In the genomic region with DNA sequence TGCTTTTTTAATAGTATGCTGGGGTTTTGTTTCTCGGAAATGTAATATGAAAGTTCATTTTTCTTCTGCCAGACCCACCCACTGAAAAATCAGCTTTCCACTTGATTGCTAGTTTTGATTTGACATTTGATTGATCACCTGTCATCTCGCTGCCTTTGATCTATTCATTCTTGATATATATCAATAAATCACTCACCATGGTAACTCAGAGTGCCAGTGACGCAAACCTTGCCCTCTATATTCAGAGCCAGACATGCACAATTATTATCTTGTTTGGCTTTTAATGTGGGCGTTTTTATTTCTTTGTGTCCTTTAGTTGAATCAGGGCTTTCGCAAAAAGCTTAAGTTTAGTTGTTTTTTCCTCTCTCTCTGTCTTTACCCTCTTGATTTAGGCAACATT, we compare ENCODE assay signal across 8 cellular contexts. TPM values are rescaled to one million over a fixed set of nuclear protein-coding genes. Genes with fewer than 3 reads are reported as not detected.
DNase-seq lines count a peak whose midpoint lies in the region; ATAC-seq and TF ChIP-seq lines count a peak whose summit lies in the region.

No MANE protein-coding gene starts in this region.

- H3K4me2 ChIP-seq in SK-N-SH: no peak overlapping the region

- ATAC-seq in left lobe of liver (no peak), GM19397 (IDR thresholded peaks at IDR 0.05; ENCODE audit: unreplicated experiment) (no peak)

- POLR2A ChIA-PET in SK-N-SH (lab: Yijun Ruan, JAX): interaction anchor here (1.3 kb wide), 1 partner anchor 226 kb away, joined by 6 read pairs; no protein-coding TSS in a partner anchor

- no peaks in the 10 kb centered on the region for H4K20me1 ChIP-seq in SK-N-SH (ENCODE audit: insufficient read depth)

- CTCF ChIA-PET in SK-N-SH (lab: Yijun Ruan, JAX): interaction anchor here (3.9 kb wide), 1 partner anchor 14 kb away, joined by 13 read pairs; no protein-coding TSS in a partner anchor

- H3K9me3 ChIP-seq in BE2C: no peaks in the 10 kb centered on the region
- H3K9me3 ChIP-seq in SK-N-SH: no peaks in the 10 kb centered on the region
- no peaks in the 10 kb centered on the region for H3K9me3 ChIP-seq in prostate gland
- no peaks in the 10 kb centered on the region for H3K9me3 ChIP-seq in Peyer's patch

- H3K36me3 ChIP-seq in BE2C (no peaks in the 10 kb centered on the region), SK-N-SH (replicated peaks in 1 of 2; ENCODE audit: control insufficient read depth in 1 of 2, insufficient read depth in 2 of 2, low read length in 1 of 2) (no peaks in the 10 kb centered on the region), prostate gland (no peaks in the 10 kb centered on the region), Peyer's patch (no peaks in the 10 kb centered on the region)

- no peaks in the 10 kb centered on the region for H3K9me2 ChIP-seq in SK-N-SH

- no peak for TF ChIP-seq RAD21 in SK-N-SH (IDR thresholded peaks at IDR 0.05; ENCODE audit: low read length)

- TF ChIP-seq CTCF in BE2C (IDR thresholded peaks at IDR 0.05; ENCODE audit: low read depth, low read length): no peak
- TF ChIP-seq CTCF in SK-N-SH (IDR thresholded peaks at IDR 0.05): no peak
- no peak for TF ChIP-seq CTCF in coronary artery (IDR thresholded peaks at IDR 0.05)
- TF ChIP-seq CTCF in prostate gland (IDR thresholded peaks at IDR 0.05): no peak
- TF ChIP-seq CTCF in Peyer's patch (IDR thresholded peaks at IDR 0.05): no peak

- TF ChIP-seq EP300 in SK-N-SH (IDR thresholded peaks at IDR 0.05; ENCODE audit: borderline replicate concordance in 1 of 2, low read depth in 1 of 2, low read length in 1 of 2): peak in 1 of 2 experiments; percentile 40; a peak in 1 of 4 replicates

- no peak overlapping the region for H2AFZ ChIP-seq in SK-N-SH (ENCODE audit: low read depth)

- TF ChIP-seq POLR2A in prostate gland (IDR thresholded peaks at IDR 0.05): no peak
- TF ChIP-seq POLR2A in Peyer's patch (IDR thresholded peaks at IDR 0.05): no peak

- DNase-seq in BE2C (peak; percentile 60), SK-N-SH (peak; percentile 42), coronary artery (ENCODE audit: low spot score) (no peak), prostate gland (ENCODE audit: low spot score) (no peak), left lobe of liver (ENCODE audit: low spot score) (no peak), Peyer's patch (no peak)
- DNase-seq in NK-92 treated with Interleukin-12 subunit alpha and Interleukin-12 subunit beta, amount 100 ng/mL, for 24 hours (lab: John Stamatoyannopoulos, UW): no peak

- H3K9ac ChIP-seq in SK-N-SH: no peak overlapping the region

- H3K27ac ChIP-seq in SK-N-SH (ENCODE audit: low read depth in 2 of 2, low read length in 1 of 2) (peak overlapping the region in 1 of 2 experiments; percentile 78; a peak in 1 of 4 replicates), coronary artery (peak overlapping the region; percentile 2 to 60), prostate gland (peak overlapping the region; percentile 43 to 74), Peyer's patch (peak overlapping the region in 1 of 4 donors; percentile 31)

- H3K4me1 ChIP-seq in BE2C: peaks cover 17% of the 10 kb centered on the region
- H3K4me1 ChIP-seq in SK-N-SH (ENCODE audit: control insufficient read depth in 1 of 2, insufficient read depth in 2 of 2, low read depth in 1 of 2, low read length in 1 of 2): peaks cover 0 to 12% of the 10 kb centered on the region in 2 experiments; a peak in 3 of 4 replicates
- H3K4me1 ChIP-seq in prostate gland (replicated peaks): no peaks in the 10 kb centered on the region
- H3K4me1 ChIP-seq in Peyer's patch: peaks cover 0 to 12% (median 0%) of the 10 kb centered on the region in 4 donors

- H3F3A ChIP-seq in SK-N-SH (replicated peaks; ENCODE audit: insufficient read depth): no peaks in the 10 kb centered on the region

- H3K79me2 ChIP-seq in SK-N-SH (ENCODE audit: insufficient read depth): no peaks in the 10 kb centered on the region

- WGBS in SK-N-SH (ENCODE audit: low lambda C conversion rate): 34% methylated on average over 5 of the region's 5 CpGs
- 21% methylated on average over 5 of the region's 5 CpGs for WGBS in prostate gland

- H3K27me3 ChIP-seq in BE2C (no peaks in the 10 kb centered on the region), SK-N-SH (ENCODE audit: insufficient read depth) (peaks cover 11% of the 10 kb centered on the region; the same call in 1 of the 2 replicates), prostate gland (replicated peaks; ENCODE audit: insufficient read depth) (no peaks in the 10 kb centered on the region), Peyer's patch (peaks cover 0 to 7% of the 10 kb centered on the region in 2 donors)

- peak overlapping the region; percentile 98 for H3K4me3 ChIP-seq in BE2C (ENCODE audit: low read depth, low read length)
- peak overlapping the region in 1 of 2 experiments; percentile 39; a peak in 3 of 4 replicates for H3K4me3 ChIP-seq in SK-N-SH (ENCODE audit: low read depth in 2 of 2, low read length in 1 of 2)
- H3K4me3 ChIP-seq in coronary artery: peak overlapping the region; percentile 70
- peak overlapping the region; percentile 44 to 54 for H3K4me3 ChIP-seq in prostate gland
- H3K4me3 ChIP-seq in Peyer's patch: peak overlapping the region in 2 of 4 donors; percentile 51 to 55

- intact Hi-C loops in prostate gland (cut with DNase I): no loop called here

TF ChIP-seq in SK-N-SH, 30 proteins besides CTCF, POLR2A, EP300 and RAD21:
- TF ChIP-seq NRF1 (IDR thresholded peaks at IDR 0.05; ENCODE audit: low read depth, low read length) (no peak), NFIC (IDR thresholded peaks at IDR 0.05; ENCODE audit: borderline replicate concordance) (no peak), RCOR1 (IDR thresholded peaks at IDR 0.05; ENCODE audit: low read length) (no peak), EZH2phosphoT487 (IDR thresholded peaks at IDR 0.05; ENCODE audit: borderline replicate concordance, low read depth) (no peak), YY1 (IDR thresholded peaks at IDR 0.05; ENCODE audit: low read depth) (no peak), CHD2 (IDR thresholded peaks at IDR 0.05; ENCODE audit: low read length, partially characterized antibody) (no peak)
- TF ChIP-seq, protein P1, sequence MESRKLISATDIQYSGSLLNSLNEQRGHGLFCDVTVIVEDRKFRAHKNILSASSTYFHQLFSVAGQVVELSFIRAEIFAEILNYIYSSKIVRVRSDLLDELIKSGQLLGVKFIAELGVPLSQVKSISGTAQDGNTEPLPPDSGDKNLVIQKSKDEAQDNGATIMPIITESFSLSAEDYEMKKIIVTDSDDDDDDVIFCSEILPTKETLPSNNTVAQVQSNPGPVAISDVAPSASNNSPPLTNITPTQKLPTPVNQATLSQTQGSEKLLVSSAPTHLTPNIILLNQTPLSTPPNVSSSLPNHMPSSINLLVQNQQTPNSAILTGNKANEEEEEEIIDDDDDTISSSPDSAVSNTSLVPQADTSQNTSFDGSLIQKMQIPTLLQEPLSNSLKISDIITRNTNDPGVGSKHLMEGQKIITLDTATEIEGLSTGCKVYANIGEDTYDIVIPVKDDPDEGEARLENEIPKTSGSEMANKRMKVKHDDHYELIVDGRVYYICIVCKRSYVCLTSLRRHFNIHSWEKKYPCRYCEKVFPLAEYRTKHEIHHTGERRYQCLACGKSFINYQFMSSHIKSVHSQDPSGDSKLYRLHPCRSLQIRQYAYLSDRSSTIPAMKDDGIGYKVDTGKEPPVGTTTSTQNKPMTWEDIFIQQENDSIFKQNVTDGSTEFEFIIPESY (IDR thresholded peaks at IDR 0.05; ENCODE audit: borderline replicate concordance, low read depth): no peak
- TF ChIP-seq, protein P2, sequence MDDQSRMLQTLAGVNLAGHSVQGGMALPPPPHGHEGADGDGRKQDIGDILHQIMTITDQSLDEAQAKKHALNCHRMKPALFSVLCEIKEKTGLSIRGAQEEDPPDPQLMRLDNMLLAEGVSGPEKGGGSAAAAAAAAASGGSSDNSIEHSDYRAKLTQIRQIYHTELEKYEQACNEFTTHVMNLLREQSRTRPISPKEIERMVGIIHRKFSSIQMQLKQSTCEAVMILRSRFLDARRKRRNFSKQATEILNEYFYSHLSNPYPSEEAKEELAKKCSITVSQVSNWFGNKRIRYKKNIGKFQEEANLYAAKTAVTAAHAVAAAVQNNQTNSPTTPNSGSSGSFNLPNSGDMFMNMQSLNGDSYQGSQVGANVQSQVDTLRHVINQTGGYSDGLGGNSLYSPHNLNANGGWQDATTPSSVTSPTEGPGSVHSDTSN (IDR thresholded peaks at IDR 0.05): no peak
- TF ChIP-seq, protein P3, sequence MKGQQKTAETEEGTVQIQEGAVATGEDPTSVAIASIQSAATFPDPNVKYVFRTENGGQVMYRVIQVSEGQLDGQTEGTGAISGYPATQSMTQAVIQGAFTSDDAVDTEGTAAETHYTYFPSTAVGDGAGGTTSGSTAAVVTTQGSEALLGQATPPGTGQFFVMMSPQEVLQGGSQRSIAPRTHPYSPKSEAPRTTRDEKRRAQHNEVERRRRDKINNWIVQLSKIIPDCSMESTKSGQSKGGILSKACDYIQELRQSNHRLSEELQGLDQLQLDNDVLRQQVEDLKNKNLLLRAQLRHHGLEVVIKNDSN (IDR thresholded peaks at IDR 0.05; ENCODE audit: borderline replicate concordance, low read depth): no peak

RNA-seq across cellular contexts. Expression of a gene that starts 2.0 kb away (rescaled TPM):
- 12.7 TPM for polyA plus RNA-seq in BE2C (2012; ENCODE audit: insufficient read depth, insufficient read length, low read depth)
- 0.11 and 0.13 TPM in 2 replicates for polyA plus RNA-seq in SK-N-SH (2012; rRNA removed)
- 0.12 and 0.26 TPM in 2 replicates for polyA plus RNA-seq in SK-N-SH (2012; cell fraction: cytosol; rRNA removed)
- 0.13 and 0.27 TPM in 2 replicates for polyA plus RNA-seq in SK-N-SH (2012; cell fraction: nucleus; rRNA removed)
- 10 to 100 TPM in 1 of 2 donors, 1 to 10 TPM in 1; 9.8 to 35.1 TPM for total RNA-seq in prostate gland
- total RNA-seq in left lobe of liver: 19.0 TPM
- total RNA-seq in Peyer's patch: 10 to 100 TPM in 2 of 4 donors, 1 to 10 TPM in 2; 4.0 to 57.8 (median 10.3) TPM

Comparison
In these comparisons a context has a peak if more than half of its experiments do, and no peak if none do; other contexts are left out.
1. DNase-seq: peak in BE2C (single experiment) and SK-N-SH (single experiment); none in coronary artery (single experiment), prostate gland (single experiment), NK-92 treated with Interleukin-12 subunit alpha and Interleukin-12 subunit beta, amount 100 ng/mL, for 24 hours (single experiment), left lobe of liver (single experiment) and Peyer's patch (0 of 3).